Comparison of ENCODE assay signal across 21 cellular contexts in genomic region chr22:48803993-48804810, GRCh38.
"Had no signal": no experiment of that assay in that cellular context is flagged by ENCODE, and none has a peak within 500 bp of the region (broad histone marks: within the 10 kb centered on the region; RNA-seq: fewer than 3 reads in every experiment).

No MANE protein-coding gene starts in this region.

- H3K4me3 Mint-ChIP-seq: activated CD8-positive, alpha-beta T cell treated with anti-CD3 and anti-CD28 coated beads, Interleukin-2, amount 10 ng/mL, durations not matched to agents 7 days and 5 days; activated naive CD4-positive, alpha-beta T cell treated with anti-CD3 and anti-CD28 coated beads for 36 hours; activated naive CD8-positive, alpha-beta T cell treated with anti-CD3 and anti-CD28 coated beads, Interleukin-2, amount 10 ng/mL, durations not matched to agents 7 days and 5 days; activated T-cell treated with anti-CD3 and anti-CD28 coated beads, Interleukin-2, amount 50 U/mL, for 24 hours; activated T-helper 17 cell treated with anti-CD3 and anti-CD28 coated beads, Interleukin-2, amount 50 U/mL, for 72 hours; naive thymus-derived CD4-positive, alpha-beta T cell; neural crest cell had no signal

- H3K9me3 ChIP-seq: heart left ventricle, lower lobe of right lung, psoas muscle, right atrium auricular region, upper lobe of left lung had no signal

- DNase-seq: activated CD4-positive, alpha-beta T cell treated with anti-CD3 and anti-CD28 coated beads for 1 hour; activated CD4-positive, alpha-beta T cell treated with anti-CD3 and anti-CD28 coated beads, Interleukin-2, amount 50 U/mL, for 1 hour; activated CD8-positive, alpha-beta T cell treated with anti-CD3 and anti-CD28 coated beads, Interleukin-2, amount 10 ng/mL, durations not matched to agents 7 days and 5 days; activated naive CD4-positive, alpha-beta T cell treated with anti-CD3 and anti-CD28 coated beads for 36 hours; activated naive CD8-positive, alpha-beta T cell treated with anti-CD3 and anti-CD28 coated beads, Interleukin-2, amount 10 ng/mL, durations not matched to agents 7 days and 5 days; activated T-cell treated with anti-CD3 and anti-CD28 coated beads, Interleukin-2, amount 50 U/mL, for 24 hours; amniotic stem cell; cerebellar nuclear complex; cortex of kidney; heart left ventricle; lower lobe of right lung; psoas muscle; stimulated activated CD4-positive, alpha-beta T cell treated with anti-CD3 and anti-CD28 coated beads, Interleukin-4, amount 100 ng/mL, for 4 hours; stimulated activated naive CD8-positive, alpha-beta T cell treated with anti-CD3 and anti-CD28 coated beads, Interleukin-15, Interleukin-2, amounts not matched to agents 100 U/mL and 50 U/mL, for 24 hours had no signal

- H3K36me3 Mint-ChIP-seq: activated naive CD8-positive, alpha-beta T cell treated with anti-CD3 and anti-CD28 coated beads, Interleukin-2, amount 10 ng/mL, durations not matched to agents 7 days and 5 days; naive thymus-derived CD4-positive, alpha-beta T cell had no signal

- FAIRE-seq: bronchial epithelial cell, islet of Langerhans had no signal

- H3K27ac ChIP-seq: heart left ventricle, lower lobe of right lung, psoas muscle, right atrium auricular region, upper lobe of left lung had no signal

- H3K4me1 ChIP-seq: heart left ventricle, lower lobe of right lung, psoas muscle, right atrium auricular region, upper lobe of left lung had no signal

- H3K36me3 ChIP-seq: heart left ventricle, lower lobe of right lung, right atrium auricular region, upper lobe of left lung had no signal

- H3K27me3 Mint-ChIP-seq: activated naive CD8-positive, alpha-beta T cell treated with anti-CD3 and anti-CD28 coated beads, Interleukin-2, amount 10 ng/mL, durations not matched to agents 7 days and 5 days; activated T-cell treated with anti-CD3 and anti-CD28 coated beads, Interleukin-2, amount 50 U/mL, for 24 hours; activated T-helper 17 cell treated with anti-CD3 and anti-CD28 coated beads, Interleukin-2, amount 50 U/mL, for 72 hours; naive thymus-derived CD4-positive, alpha-beta T cell had no signal

- H3K27ac Mint-ChIP-seq: activated CD8-positive, alpha-beta T cell treated with anti-CD3 and anti-CD28 coated beads, Interleukin-2, amount 10 ng/mL, durations not matched to agents 7 days and 5 days; activated naive CD4-positive, alpha-beta T cell treated with anti-CD3 and anti-CD28 coated beads for 36 hours; activated naive CD8-positive, alpha-beta T cell treated with anti-CD3 and anti-CD28 coated beads, Interleukin-2, amount 10 ng/mL, durations not matched to agents 7 days and 5 days; activated T-cell treated with anti-CD3 and anti-CD28 coated beads, Interleukin-2, amount 50 U/mL, for 24 hours; activated T-helper 17 cell treated with anti-CD3 and anti-CD28 coated beads, Interleukin-2, amount 50 U/mL, for 72 hours; naive thymus-derived CD4-positive, alpha-beta T cell had no signal

- H3K27me3 ChIP-seq: right atrium auricular region, upper lobe of left lung had no signal

- H3K9me3 Mint-ChIP-seq: activated naive CD8-positive, alpha-beta T cell treated with anti-CD3 and anti-CD28 coated beads, Interleukin-2, amount 10 ng/mL, durations not matched to agents 7 days and 5 days; activated T-cell treated with anti-CD3 and anti-CD28 coated beads, Interleukin-2, amount 50 U/mL, for 24 hours; activated T-helper 17 cell treated with anti-CD3 and anti-CD28 coated beads, Interleukin-2, amount 50 U/mL, for 72 hours; naive thymus-derived CD4-positive, alpha-beta T cell had no signal

- H3K4me1 Mint-ChIP-seq: activated naive CD8-positive, alpha-beta T cell treated with anti-CD3 and anti-CD28 coated beads, Interleukin-2, amount 10 ng/mL, durations not matched to agents 7 days and 5 days; activated T-helper 17 cell treated with anti-CD3 and anti-CD28 coated beads, Interleukin-2, amount 50 U/mL, for 72 hours; naive thymus-derived CD4-positive, alpha-beta T cell; neural crest cell had no signal

- H3K4me3 ChIP-seq: heart left ventricle, lower lobe of right lung, psoas muscle, right atrium auricular region, upper lobe of left lung had no signal
